ENCODE assay signal across 21 cellular contexts in genomic region chr2:126774290-126774689, GRCh38.
A peak's percentile ranks its signal among the peaks of the same experiment; 100 is the strongest.
DNase-seq lines count a peak whose midpoint lies in the region; ATAC-seq, FAIRE-seq and TF ChIP-seq lines count a peak whose summit lies in the region.
"Had no signal": no experiment of that assay in that cellular context is flagged by ENCODE, and none has a peak within 500 bp of the region (broad histone marks: within the 10 kb centered on the region; RNA-seq: fewer than 3 reads in every experiment).

No MANE protein-coding gene starts in this region.

- no peak overlapping the region for H3K9ac ChIP-seq in parathyroid adenoma
- H3K9ac ChIP-seq: BLaER1 treated with 17β-estradiol and CSF1 and Interleukin-3, amounts not matched to agents 10 nM and 100 nM; GM23248 had no signal

- peaks cover 18% of the 10 kb centered on the region for H3K4me1 Mint-ChIP-seq in activated T-cell treated with anti-CD3 and anti-CD28 coated beads, Interleukin-2, amount 50 U/mL, for 4 hours (ENCODE audit: low read depth)

- H3K27me3 Mint-ChIP-seq in activated T-cell treated with anti-CD3 and anti-CD28 coated beads, Interleukin-2, amount 50 U/mL, for 4 hours (ENCODE audit: low read depth): no peaks in the 10 kb centered on the region

- H3K4me3 Mint-ChIP-seq in activated T-cell treated with anti-CD3 and anti-CD28 coated beads, Interleukin-2, amount 50 U/mL, for 4 hours: peak overlapping the region; percentile 4
- H3K4me3 Mint-ChIP-seq: CD8-positive, alpha-beta T cell had no signal

- no peak for TF ChIP-seq CTCF in parathyroid adenoma (IDR thresholded peaks at IDR 0.05)

- DNase-seq in activated T-cell treated with anti-CD3 and anti-CD28 coated beads, Interleukin-2, amount 50 U/mL, for 4 hours: no peak
- DNase-seq in activated T-cell treated with anti-CD3 and anti-CD28 coated beads, Interleukin-2, amount 50 U/mL, for 48 hours: no peak
- no peak for DNase-seq in HTR-8/SVneo (ENCODE audit: insufficient read length, low spot score)
- DNase-seq in urothelium cell line (ENCODE audit: low spot score): no peak
- no peak for DNase-seq in T1000 (lab: John Stamatoyannopoulos, UW)
- no peak for DNase-seq in activated CD4-positive, alpha-beta T cell treated with anti-CD3 and anti-CD28 coated beads for 1 hour
- DNase-seq: ACHN; CD8-positive, alpha-beta T cell; COR-L47; DMS153; DMS79 treated with DMSO at 0.1 percent for 48 hours; EL; GM23248 had no signal

- no peak for ATAC-seq in activated T-cell treated with anti-CD3 and anti-CD28 coated beads, Interleukin-2, amount 50 U/mL, for 4 hours
- no peak for ATAC-seq in GM21381 (IDR thresholded peaks at IDR 0.05; ENCODE audit: unreplicated experiment)
- ATAC-seq: CD8-positive, alpha-beta T cell; HCT116 had no signal

- no peaks in the 10 kb centered on the region for H3K9me3 Mint-ChIP-seq in activated T-cell treated with anti-CD3 and anti-CD28 coated beads, Interleukin-2, amount 50 U/mL, for 4 hours
- H3K9me3 Mint-ChIP-seq: CD8-positive, alpha-beta T cell had no signal

- peak overlapping the region; percentile 32 for H3K27ac ChIP-seq in parathyroid adenoma
- H3K27ac ChIP-seq: BLaER1 treated with 17β-estradiol and CSF1 and Interleukin-3, amounts not matched to agents 10 nM and 100 nM; GM23248; HL-60 had no signal

- H3K4me2 ChIP-seq in parathyroid adenoma (ENCODE audit: low read length): no peak overlapping the region
- H3K4me2 ChIP-seq: BLaER1 treated with 17β-estradiol and CSF1 and Interleukin-3, amounts not matched to agents 10 nM and 100 nM had no signal

- peak; percentile 49 for FAIRE-seq in HTR-8/SVneo (lab: Jason Lieb, UNC)
- FAIRE-seq in urothelium cell line (lab: Jason Lieb, UNC): peak; percentile 75
- FAIRE-seq: D721Med, G401.6, H54 had no signal

- no peak overlapping the region for H3K4me3 ChIP-seq in parathyroid adenoma (ENCODE audit: low read depth, low read length)
- H3K4me3 ChIP-seq: BLaER1 treated with 17β-estradiol and CSF1 and Interleukin-3, amounts not matched to agents 10 nM and 100 nM; GM23248 had no signal

- no peaks in the 10 kb centered on the region for H3K36me3 ChIP-seq in parathyroid adenoma (ENCODE audit: control insufficient read depth, insufficient read depth, low read length)
- H3K36me3 ChIP-seq: BLaER1 treated with 17β-estradiol and CSF1 and Interleukin-3, amounts not matched to agents 10 nM and 100 nM had no signal

- peaks cover 13% of the 10 kb centered on the region for H3K4me1 ChIP-seq in parathyroid adenoma

- no peaks in the 10 kb centered on the region for H3K27me3 ChIP-seq in parathyroid adenoma (ENCODE audit: control insufficient read depth, insufficient read depth, low read length)
- H3K27me3 ChIP-seq: BLaER1 treated with 17β-estradiol and CSF1 and Interleukin-3, amounts not matched to agents 10 nM and 100 nM had no signal

- no peaks in the 10 kb centered on the region for H3K79me2 ChIP-seq in parathyroid adenoma

- H3K36me3 Mint-ChIP-seq in activated T-cell treated with anti-CD3 and anti-CD28 coated beads, Interleukin-2, amount 50 U/mL, for 4 hours (ENCODE audit: insufficient read depth): no peaks in the 10 kb centered on the region
- H3K36me3 Mint-ChIP-seq: CD8-positive, alpha-beta T cell had no signal

- no peaks in the 10 kb centered on the region for H3K9me3 ChIP-seq in parathyroid adenoma (ENCODE audit: control insufficient read depth, low read length)
- H3K9me3 ChIP-seq: BLaER1 treated with 17β-estradiol and CSF1 and Interleukin-3, amounts not matched to agents 10 nM and 100 nM had no signal

- H2AFZ ChIP-seq in parathyroid adenoma: no peak overlapping the region
- H2AFZ ChIP-seq: GM23248 had no signal
